16 cellular contexts compared by ENCODE assay signal in the genomic region with DNA sequence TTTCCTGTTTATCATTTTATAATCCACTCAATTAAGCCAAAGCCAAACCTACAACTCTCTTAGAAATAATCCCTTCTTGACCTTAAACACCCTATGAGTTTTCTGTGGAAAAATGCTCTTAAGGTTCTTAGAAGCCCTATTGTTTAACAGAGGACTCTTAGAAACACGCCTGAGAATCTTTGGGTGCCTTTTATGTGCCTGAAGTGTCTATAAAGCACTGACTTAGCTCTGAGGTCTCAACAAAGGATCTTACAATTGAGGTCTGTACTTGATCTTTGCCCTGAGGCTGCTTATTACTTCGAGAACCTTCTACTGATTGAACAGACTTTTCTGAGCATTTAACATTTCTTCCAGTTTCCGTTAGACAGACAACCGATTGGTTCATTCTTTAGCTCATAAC.
"Had no signal": no experiment of that assay in that cellular context is flagged by ENCODE, and none has a peak within 500 bp of the region (broad histone marks: within the 10 kb centered on the region; RNA-seq: fewer than 3 reads in every experiment).

No MANE protein-coding gene starts in this region.

- DNase-seq: colonic mucosa; cortex of kidney; effector memory CD4-positive, alpha-beta T cell; foreskin keratinocyte; gastrocnemius medialis; glutamatergic neuron; head of caudate nucleus; heart right ventricle; hippocampal formation; left cardiac atrium; left lung; left ventricle myocardium superior; lower lobe of right lung; mesenchymal stem cell; mucosa of descending colon had no signal

- H3K4me3 ChIP-seq: colonic mucosa, esophagus muscularis mucosa, gastrocnemius medialis, heart right ventricle, left lung, lower lobe of right lung, mucosa of descending colon had no signal
